Comparison of ENCODE assay signal across 1 cellular context in the genomic region with DNA sequence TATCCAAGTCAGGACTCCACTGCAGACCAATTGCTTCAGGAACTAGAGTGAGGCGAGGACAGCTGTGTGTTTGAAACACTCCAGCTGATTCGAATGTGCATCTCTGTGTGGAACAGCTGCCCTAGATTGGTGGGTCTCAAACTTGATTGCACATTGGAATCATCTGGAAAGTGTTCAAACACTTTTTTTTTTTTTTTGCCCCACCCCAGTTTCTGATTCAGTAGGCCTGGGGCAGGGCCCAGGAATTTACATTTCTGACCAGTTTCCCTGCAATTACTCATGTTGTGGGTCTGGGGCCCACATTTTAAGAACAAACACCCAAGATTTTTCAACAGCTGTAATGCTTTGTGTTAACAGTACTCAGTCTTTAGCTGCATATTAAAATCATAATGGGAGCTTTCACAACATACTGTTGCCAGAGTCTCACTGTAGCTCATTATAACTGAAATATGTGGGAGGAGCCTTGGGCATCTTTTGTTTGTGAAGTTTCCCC.
TF ChIP-seq lines count a peak whose summit lies in the region.

No MANE protein-coding gene starts in this region.

TF ChIP-seq in GM23338, 12 proteins besides CTCF, POLR2A, EP300 and RAD21:
- TF ChIP-seq, protein P1, sequence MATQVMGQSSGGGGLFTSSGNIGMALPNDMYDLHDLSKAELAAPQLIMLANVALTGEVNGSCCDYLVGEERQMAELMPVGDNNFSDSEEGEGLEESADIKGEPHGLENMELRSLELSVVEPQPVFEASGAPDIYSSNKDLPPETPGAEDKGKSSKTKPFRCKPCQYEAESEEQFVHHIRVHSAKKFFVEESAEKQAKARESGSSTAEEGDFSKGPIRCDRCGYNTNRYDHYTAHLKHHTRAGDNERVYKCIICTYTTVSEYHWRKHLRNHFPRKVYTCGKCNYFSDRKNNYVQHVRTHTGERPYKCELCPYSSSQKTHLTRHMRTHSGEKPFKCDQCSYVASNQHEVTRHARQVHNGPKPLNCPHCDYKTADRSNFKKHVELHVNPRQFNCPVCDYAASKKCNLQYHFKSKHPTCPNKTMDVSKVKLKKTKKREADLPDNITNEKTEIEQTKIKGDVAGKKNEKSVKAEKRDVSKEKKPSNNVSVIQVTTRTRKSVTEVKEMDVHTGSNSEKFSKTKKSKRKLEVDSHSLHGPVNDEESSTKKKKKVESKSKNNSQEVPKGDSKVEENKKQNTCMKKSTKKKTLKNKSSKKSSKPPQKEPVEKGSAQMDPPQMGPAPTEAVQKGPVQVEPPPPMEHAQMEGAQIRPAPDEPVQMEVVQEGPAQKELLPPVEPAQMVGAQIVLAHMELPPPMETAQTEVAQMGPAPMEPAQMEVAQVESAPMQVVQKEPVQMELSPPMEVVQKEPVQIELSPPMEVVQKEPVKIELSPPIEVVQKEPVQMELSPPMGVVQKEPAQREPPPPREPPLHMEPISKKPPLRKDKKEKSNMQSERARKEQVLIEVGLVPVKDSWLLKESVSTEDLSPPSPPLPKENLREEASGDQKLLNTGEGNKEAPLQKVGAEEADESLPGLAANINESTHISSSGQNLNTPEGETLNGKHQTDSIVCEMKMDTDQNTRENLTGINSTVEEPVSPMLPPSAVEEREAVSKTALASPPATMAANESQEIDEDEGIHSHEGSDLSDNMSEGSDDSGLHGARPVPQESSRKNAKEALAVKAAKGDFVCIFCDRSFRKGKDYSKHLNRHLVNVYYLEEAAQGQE (IDR thresholded peaks at IDR 0.05; ENCODE audit: unreplicated experiment) = no peak
- TF ChIP-seq EZH2 (IDR thresholded peaks at IDR 0.05; ENCODE audit: low read depth, unreplicated experiment) (no peak), ZNF114 (CRISPR knock-in tag; IDR thresholded peaks at IDR 0.05) (no peak), ETS1 (IDR thresholded peaks at IDR 0.05) (no peak), JUNB (IDR thresholded peaks at IDR 0.05; ENCODE audit: unreplicated experiment) (no peak), POLR2AphosphoS5 (IDR thresholded peaks at IDR 0.05; ENCODE audit: low read depth) (no peak), NANOG (IDR thresholded peaks at IDR 0.05; ENCODE audit: borderline replicate concordance) (no peak), EZH2phosphoT487 (IDR thresholded peaks at IDR 0.05; ENCODE audit: unreplicated experiment) (no peak), ZNF331 (CRISPR knock-in tag; IDR thresholded peaks at IDR 0.05; ENCODE audit: low read depth) (no peak), CREB1 (CRISPR knock-in tag; IDR thresholded peaks at IDR 0.05; ENCODE audit: low read depth) (no peak), STAT1 (IDR thresholded peaks at IDR 0.05; ENCODE audit: unreplicated experiment) (no peak)
- TF ChIP-seq, protein P2, sequence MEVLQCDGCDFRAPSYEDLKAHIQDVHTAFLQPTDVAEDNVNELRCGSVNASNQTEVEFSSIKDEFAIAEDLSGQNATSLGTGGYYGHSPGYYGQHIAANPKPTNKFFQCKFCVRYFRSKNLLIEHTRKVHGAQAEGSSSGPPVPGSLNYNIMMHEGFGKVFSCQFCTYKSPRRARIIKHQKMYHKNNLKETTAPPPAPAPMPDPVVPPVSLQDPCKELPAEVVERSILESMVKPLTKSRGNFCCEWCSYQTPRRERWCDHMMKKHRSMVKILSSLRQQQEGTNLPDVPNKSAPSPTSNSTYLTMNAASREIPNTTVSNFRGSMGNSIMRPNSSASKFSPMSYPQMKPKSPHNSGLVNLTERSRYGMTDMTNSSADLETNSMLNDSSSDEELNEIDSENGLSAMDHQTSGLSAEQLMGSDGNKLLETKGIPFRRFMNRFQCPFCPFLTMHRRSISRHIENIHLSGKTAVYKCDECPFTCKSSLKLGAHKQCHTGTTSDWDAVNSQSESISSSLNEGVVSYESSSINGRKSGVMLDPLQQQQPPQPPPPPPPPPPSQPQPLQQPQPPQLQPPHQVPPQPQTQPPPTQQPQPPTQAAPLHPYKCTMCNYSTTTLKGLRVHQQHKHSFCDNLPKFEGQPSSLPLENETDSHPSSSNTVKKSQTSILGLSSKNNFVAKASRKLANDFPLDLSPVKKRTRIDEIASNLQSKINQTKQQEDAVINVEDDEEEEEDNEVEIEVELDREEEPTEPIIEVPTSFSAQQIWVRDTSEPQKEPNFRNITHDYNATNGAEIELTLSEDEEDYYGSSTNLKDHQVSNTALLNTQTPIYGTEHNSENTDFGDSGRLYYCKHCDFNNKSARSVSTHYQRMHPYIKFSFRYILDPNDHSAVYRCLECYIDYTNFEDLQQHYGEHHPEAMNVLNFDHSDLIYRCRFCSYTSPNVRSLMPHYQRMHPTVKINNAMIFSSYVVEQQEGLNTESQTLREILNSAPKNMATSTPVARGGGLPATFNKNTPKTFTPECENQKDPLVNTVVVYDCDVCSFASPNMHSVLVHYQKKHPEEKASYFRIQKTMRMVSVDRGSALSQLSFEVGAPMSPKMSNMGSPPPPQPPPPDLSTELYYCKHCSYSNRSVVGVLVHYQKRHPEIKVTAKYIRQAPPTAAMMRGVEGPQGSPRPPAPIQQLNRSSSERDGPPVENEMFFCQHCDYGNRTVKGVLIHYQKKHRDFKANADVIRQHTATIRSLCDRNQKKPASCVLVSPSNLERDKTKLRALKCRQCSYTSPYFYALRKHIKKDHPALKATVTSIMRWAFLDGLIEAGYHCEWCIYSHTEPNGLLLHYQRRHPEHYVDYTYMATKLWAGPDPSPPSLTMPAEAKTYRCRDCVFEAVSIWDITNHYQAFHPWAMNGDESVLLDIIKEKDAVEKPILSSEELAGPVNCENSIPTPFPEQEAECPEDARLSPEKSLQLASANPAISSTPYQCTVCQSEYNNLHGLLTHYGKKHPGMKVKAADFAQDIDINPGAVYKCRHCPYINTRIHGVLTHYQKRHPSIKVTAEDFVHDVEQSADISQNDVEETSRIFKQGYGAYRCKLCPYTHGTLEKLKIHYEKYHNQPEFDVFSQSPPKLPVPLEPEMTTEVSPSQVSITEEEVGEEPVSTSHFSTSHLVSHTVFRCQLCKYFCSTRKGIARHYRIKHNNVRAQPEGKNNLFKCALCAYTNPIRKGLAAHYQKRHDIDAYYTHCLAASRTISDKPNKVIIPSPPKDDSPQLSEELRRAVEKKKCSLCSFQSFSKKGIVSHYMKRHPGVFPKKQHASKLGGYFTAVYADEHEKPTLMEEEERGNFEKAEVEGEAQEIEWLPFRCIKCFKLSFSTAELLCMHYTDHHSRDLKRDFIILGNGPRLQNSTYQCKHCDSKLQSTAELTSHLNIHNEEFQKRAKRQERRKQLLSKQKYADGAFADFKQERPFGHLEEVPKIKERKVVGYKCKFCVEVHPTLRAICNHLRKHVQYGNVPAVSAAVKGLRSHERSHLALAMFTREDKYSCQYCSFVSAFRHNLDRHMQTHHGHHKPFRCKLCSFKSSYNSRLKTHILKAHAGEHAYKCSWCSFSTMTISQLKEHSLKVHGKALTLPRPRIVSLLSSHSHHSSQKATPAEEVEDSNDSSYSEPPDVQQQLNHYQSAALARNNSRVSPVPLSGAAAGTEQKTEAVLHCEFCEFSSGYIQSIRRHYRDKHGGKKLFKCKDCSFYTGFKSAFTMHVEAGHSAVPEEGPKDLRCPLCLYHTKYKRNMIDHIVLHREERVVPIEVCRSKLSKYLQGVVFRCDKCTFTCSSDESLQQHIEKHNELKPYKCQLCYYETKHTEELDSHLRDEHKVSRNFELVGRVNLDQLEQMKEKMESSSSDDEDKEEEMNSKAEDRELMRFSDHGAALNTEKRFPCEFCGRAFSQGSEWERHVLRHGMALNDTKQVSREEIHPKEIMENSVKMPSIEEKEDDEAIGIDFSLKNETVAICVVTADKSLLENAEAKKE (CRISPR knock-in tag; IDR thresholded peaks at IDR 0.05) = no peak
